ENCODE assay signal across 19 cellular contexts in genomic region chr2:197125000-197125399, GRCh38.
DNase-seq lines count a peak whose midpoint lies in the region; ATAC-seq and TF ChIP-seq lines count a peak whose summit lies in the region.
"Had no signal": no experiment of that assay in that cellular context is flagged by ENCODE, and none has a peak within 500 bp of the region (broad histone marks: within the 10 kb centered on the region; RNA-seq: fewer than 3 reads in every experiment).

No MANE protein-coding gene starts in this region.

- H3K4me1 Mint-ChIP-seq in CD4-positive, alpha-beta T cell (ENCODE audit: low read depth) = peaks cover 82% of the 10 kb centered on the region
- H3K4me1 Mint-ChIP-seq in chondrocyte (ENCODE audit: low read depth) = peaks cover 24% of the 10 kb centered on the region
- H3K4me1 Mint-ChIP-seq in naive thymus-derived CD4-positive, alpha-beta T cell = peaks cover 41 to 83% (median 73%) of the 10 kb centered on the region in 7 donors

- intact Hi-C loops in CD4-positive, alpha-beta T cell (cut with DNase I, micrococcal nuclease) = no loop called here
- intact Hi-C loops in naive thymus-derived CD4-positive, alpha-beta T cell (cut with micrococcal nuclease) = no loop called here
- intact Hi-C loops in ovary (cut with DNase I) = loop anchor here in 1 of 4 donors (5.0 kb wide), 1 partner anchor 252 kb away; no protein-coding TSS in a partner anchor
- intact Hi-C loops in body of pancreas (cut with DNase I) = no loop called here

- no peak for TF ChIP-seq EP300 in ovary (IDR thresholded peaks at IDR 0.05)

- H3K9me3 ChIP-seq in CD4-positive, alpha-beta T cell (ENCODE audit: control insufficient read depth, low read length) = no peaks in the 10 kb centered on the region
- H3K9me3 ChIP-seq in MG63 (no peaks in the 10 kb centered on the region; the same call in 1 of the 2 replicates), ovary (no peaks in the 10 kb centered on the region), body of pancreas (no peaks in the 10 kb centered on the region)
- H3K9me3 ChIP-seq in naive thymus-derived CD4-positive, alpha-beta T cell (ENCODE audit: control insufficient read depth in 2 of 3, low read length in 3 of 3) = no peaks in the 10 kb centered on the region
- H3K9me3 ChIP-seq: uterus had no signal

- H3K27me3 Mint-ChIP-seq in CD4-positive, alpha-beta T cell = no peaks in the 10 kb centered on the region
- no peaks in the 10 kb centered on the region for H3K27me3 Mint-ChIP-seq in chondrocyte (ENCODE audit: low read depth)
- H3K27me3 Mint-ChIP-seq in naive thymus-derived CD4-positive, alpha-beta T cell = no peaks in the 10 kb centered on the region
- H3K27me3 Mint-ChIP-seq: activated CD4-positive, alpha-beta T cell treated with anti-CD3 and anti-CD28 coated beads, Interleukin-2, amount 10 ng/mL, durations not matched to agents 7 days and 5 days; dendritic cell treated with granulocyte-macrophage colony-stimulating factor and Interleukin-4, amounts not matched to agents 40 ng/mL and 50 ng/mL, for 4 days; stimulated activated naive CD8-positive, alpha-beta T cell treated with anti-CD3 and anti-CD28 coated beads, Interleukin-15, Interleukin-2, amounts not matched to agents 100 ng/mL and 50 ng/mL, for 24 hours had no signal

- H3K4me3 Mint-ChIP-seq in CD4-positive, alpha-beta T cell = no peak overlapping the region
- H3K4me3 Mint-ChIP-seq in chondrocyte (ENCODE audit: unreplicated experiment) = no peak overlapping the region
- H3K4me3 Mint-ChIP-seq in naive thymus-derived CD4-positive, alpha-beta T cell = no peak overlapping the region
- H3K4me3 Mint-ChIP-seq: activated CD4-positive, alpha-beta T cell treated with anti-CD3 and anti-CD28 coated beads, Interleukin-2, amount 10 ng/mL, durations not matched to agents 7 days and 5 days; dendritic cell treated with granulocyte-macrophage colony-stimulating factor and Interleukin-4, amounts not matched to agents 40 ng/mL and 50 ng/mL, for 4 days; stimulated activated naive CD8-positive, alpha-beta T cell treated with anti-CD3 and anti-CD28 coated beads, Interleukin-15, Interleukin-2, amounts not matched to agents 100 ng/mL and 50 ng/mL, for 24 hours had no signal

- H3K4me1 ChIP-seq in naive thymus-derived CD4-positive, alpha-beta T cell (ENCODE audit: control insufficient read depth in 2 of 2, insufficient read depth in 2 of 2, low read length in 2 of 2) = peaks cover 22 to 37% of the 10 kb centered on the region in 2 donors
- H3K4me1 ChIP-seq in ovary (ENCODE audit: insufficient read depth) (no peaks in the 10 kb centered on the region), body of pancreas (no peaks in the 10 kb centered on the region)
- H3K4me1 ChIP-seq: uterus had no signal

- peaks cover 2% of the 10 kb centered on the region for H3K9me3 Mint-ChIP-seq in CD4-positive, alpha-beta T cell
- peaks cover 5% of the 10 kb centered on the region for H3K9me3 Mint-ChIP-seq in chondrocyte (ENCODE audit: low read depth)
- peaks cover 0 to 7% (median 0%) of the 10 kb centered on the region in 11 donors for H3K9me3 Mint-ChIP-seq in naive thymus-derived CD4-positive, alpha-beta T cell
- H3K9me3 Mint-ChIP-seq: dendritic cell treated with granulocyte-macrophage colony-stimulating factor and Interleukin-4, amounts not matched to agents 40 ng/mL and 50 ng/mL, for 4 days; stimulated activated naive CD8-positive, alpha-beta T cell treated with anti-CD3 and anti-CD28 coated beads, Interleukin-15, Interleukin-2, amounts not matched to agents 100 ng/mL and 50 ng/mL, for 24 hours had no signal

- H3K36me3 ChIP-seq in MG63 = no peaks in the 10 kb centered on the region
- peaks cover 10 to 44% (median 12%) of the 10 kb centered on the region in 3 experiments for H3K36me3 ChIP-seq in naive thymus-derived CD4-positive, alpha-beta T cell (ENCODE audit: control insufficient read depth in 2 of 3, insufficient read depth in 3 of 3, low read length in 3 of 3)
- no peaks in the 10 kb centered on the region for H3K36me3 ChIP-seq in ovary
- no peaks in the 10 kb centered on the region for H3K36me3 ChIP-seq in body of pancreas (replicated peaks in 1 of 2; ENCODE audit: insufficient read depth in 1 of 2, low read depth in 2 of 2)
- H3K36me3 ChIP-seq: uterus had no signal

- no peak for ATAC-seq in CD4-positive, alpha-beta T cell (ENCODE audit: poor library complexity)
- ATAC-seq in naive thymus-derived CD4-positive, alpha-beta T cell = no peak
- no peak for ATAC-seq in body of pancreas
- ATAC-seq: left colon had no signal

- H3K4me3 ChIP-seq in MG63 = no peak overlapping the region
- H3K4me3 ChIP-seq in naive thymus-derived CD4-positive, alpha-beta T cell (ENCODE audit: low read length) = no peak overlapping the region
- H3K4me3 ChIP-seq in ovary = no peak overlapping the region
- no peak overlapping the region for H3K4me3 ChIP-seq in body of pancreas
- H3K4me3 ChIP-seq: hepatocyte, uterus had no signal

- H3K27ac Mint-ChIP-seq in CD4-positive, alpha-beta T cell = peak overlapping the region; percentile 45
- peak overlapping the region; percentile 77 for H3K27ac Mint-ChIP-seq in chondrocyte (ENCODE audit: unreplicated experiment)
- H3K27ac Mint-ChIP-seq in naive thymus-derived CD4-positive, alpha-beta T cell = peak overlapping the region in 6 of 9 donors; percentile 13 to 90 (median 71)
- H3K27ac Mint-ChIP-seq: activated CD4-positive, alpha-beta T cell treated with anti-CD3 and anti-CD28 coated beads, Interleukin-2, amount 10 ng/mL, durations not matched to agents 7 days and 5 days; dendritic cell treated with granulocyte-macrophage colony-stimulating factor and Interleukin-4, amounts not matched to agents 40 ng/mL and 50 ng/mL, for 4 days; stimulated activated naive CD8-positive, alpha-beta T cell treated with anti-CD3 and anti-CD28 coated beads, Interleukin-15, Interleukin-2, amounts not matched to agents 100 ng/mL and 50 ng/mL, for 24 hours had no signal

- no peaks in the 10 kb centered on the region for H3K27me3 ChIP-seq in CD4-positive, alpha-beta T cell (ENCODE audit: control insufficient read depth, insufficient read depth, low read length)
- H3K27me3 ChIP-seq in MG63 (no peaks in the 10 kb centered on the region), ovary (no peaks in the 10 kb centered on the region), body of pancreas (no peaks in the 10 kb centered on the region)
- H3K27me3 ChIP-seq in naive thymus-derived CD4-positive, alpha-beta T cell (ENCODE audit: control insufficient read depth in 2 of 2, insufficient read depth in 2 of 2, low read length in 2 of 2) = no peaks in the 10 kb centered on the region
- H3K27me3 ChIP-seq: hepatocyte, uterus had no signal

- POLR2A ChIA-PET in CD4-positive, alpha-beta T cell (lab: Charles Lee) = no interaction called here
- POLR2A ChIA-PET in naive thymus-derived CD4-positive, alpha-beta T cell (lab: Charles Lee) = no interaction called here

- peaks cover 90% of the 10 kb centered on the region for H3K36me3 Mint-ChIP-seq in CD4-positive, alpha-beta T cell (ENCODE audit: low read depth)
- peaks cover 4% of the 10 kb centered on the region for H3K36me3 Mint-ChIP-seq in chondrocyte (ENCODE audit: low read depth)
- peaks cover 10 to 65% (median 48%) of the 10 kb centered on the region in 5 donors for H3K36me3 Mint-ChIP-seq in naive thymus-derived CD4-positive, alpha-beta T cell

- 17 to 22% (median 18%) methylated on average over 3 of the region's 3 CpGs for WGBS in ovary, 3 donors
- WGBS in body of pancreas, 2 donors = 84 to 85% methylated on average over 3 of the region's 3 CpGs

- no peak for TF ChIP-seq CTCF in CD4-positive, alpha-beta T cell (IDR thresholded peaks at IDR 0.05)
- no peak for TF ChIP-seq CTCF in chondrocyte (IDR thresholded peaks at IDR 0.05)
- TF ChIP-seq CTCF in ovary (IDR thresholded peaks at IDR 0.05) = no peak
- no peak for TF ChIP-seq CTCF in body of pancreas (IDR thresholded peaks at IDR 0.05)

- CTCF ChIA-PET in CD4-positive, alpha-beta T cell (lab: Charles Lee) = no interaction called here
- CTCF ChIA-PET in naive thymus-derived CD4-positive, alpha-beta T cell (lab: Charles Lee) = interaction anchor here (0.9 to 1.1 kb wide), 2 partner anchors 9 to 186 kb away, joined by 3 to 4 read pairs; no protein-coding TSS in a partner anchor

- no peak for DNase-seq in CD4-positive, alpha-beta T cell
- DNase-seq in MG63 (peak; percentile 44), chondrocyte (ENCODE audit: low spot score) (no peak), OCI-M1 (lab: John Stamatoyannopoulos, UW) (no peak), ovary (no peak), NCI-H1105 (lab: John Stamatoyannopoulos, UW) (no peak), body of pancreas (no peak)
- DNase-seq in naive thymus-derived CD4-positive, alpha-beta T cell = no peak
- DNase-seq: activated CD4-positive, alpha-beta T cell treated with anti-CD3 and anti-CD28 coated beads, Interleukin-2, amount 10 ng/mL, durations not matched to agents 7 days and 5 days; DMS153; left colon; NCI-H1436; NCI-H345; NK-92 treated with Interleukin-12 subunit alpha and Interleukin-12 subunit beta, amount 100 ng/mL, for 24 hours; Right ventricle myocardium superior; uterus had no signal

- no peak for TF ChIP-seq POLR2A in ovary (IDR thresholded peaks at IDR 0.05)
- no peak for TF ChIP-seq POLR2A in body of pancreas (IDR thresholded peaks at IDR 0.05)

- H3K27ac ChIP-seq in CD4-positive, alpha-beta T cell (ENCODE audit: low read depth, low read length) = no peak overlapping the region
- no peak overlapping the region for H3K27ac ChIP-seq in naive thymus-derived CD4-positive, alpha-beta T cell (ENCODE audit: low read depth, low read length)
- H3K27ac ChIP-seq in ovary (no peak overlapping the region), body of pancreas (no peak overlapping the region)
- H3K27ac ChIP-seq: hepatocyte, uterus had no signal
